Comparison of ENCODE assay signal across 33 cellular contexts in genomic region chr17:74878658-74879057, GRCh38. TPM values are rescaled to one million over a fixed set of nuclear protein-coding genes. Genes with fewer than 3 reads are reported as not detected.
"Had no signal": no experiment of that assay in that cellular context is flagged by ENCODE, and none has a peak within 500 bp of the region (broad histone marks: within the 10 kb centered on the region; RNA-seq: fewer than 3 reads in every experiment).

No MANE protein-coding gene starts in this region.

- H3K27ac Mint-ChIP-seq: dendritic cell treated with granulocyte-macrophage colony-stimulating factor and Interleukin-4, amounts not matched to agents 40 ng/mL and 50 ng/mL, for 4 days; endodermal cell; memory B cell; natural killer cell; progenitor cell of endocrine pancreas; stimulated activated memory B cell treated with anti-CD40 and anti-IgM and Interleukin-4, amounts not matched to agents 10 μg/mL and 1 μg/mL and 100 μg/mL, for 72 hours had no signal

- H3K9me3 ChIP-seq: colonic mucosa, esophagus muscularis mucosa, gastroesophageal sphincter, heart left ventricle, lower lobe of right lung, neutrophil, pancreas, thoracic aorta, tibial nerve, upper lobe of right lung, uterus had no signal

- ATAC-seq: gastroesophageal sphincter; lower lobe of right lung; natural killer cell; sciatic nerve; stimulated activated memory B cell treated with anti-CD40 and anti-IgM and Interleukin-4, amounts not matched to agents 10 μg/mL and 1 μg/mL and 100 μg/mL, for 72 hours; stimulated activated naive CD8-positive, alpha-beta T cell treated with anti-CD3 and anti-CD28 coated beads, Interleukin-15, Interleukin-2, amounts not matched to agents 100 U/mL and 50 U/mL, for 24 hours; upper lobe of right lung had no signal

- H3K4me3 Mint-ChIP-seq: dendritic cell treated with granulocyte-macrophage colony-stimulating factor and Interleukin-4, amounts not matched to agents 40 ng/mL and 50 ng/mL, for 4 days; endodermal cell; memory B cell; natural killer cell; stimulated activated memory B cell treated with anti-CD40 and anti-IgM and Interleukin-4, amounts not matched to agents 10 μg/mL and 1 μg/mL and 100 μg/mL, for 72 hours had no signal

- H3K36me3 Mint-ChIP-seq: memory B cell; natural killer cell; stimulated activated memory B cell treated with anti-CD40 and anti-IgM and Interleukin-4, amounts not matched to agents 10 μg/mL and 1 μg/mL and 100 μg/mL, for 72 hours had no signal

- H3K4me2 ChIP-seq: smooth muscle cell had no signal

- H3K27me3 ChIP-seq: colonic mucosa, foreskin keratinocyte, neutrophil, pancreas, upper lobe of right lung, uterus had no signal

- H3K9me3 Mint-ChIP-seq: dendritic cell treated with granulocyte-macrophage colony-stimulating factor and Interleukin-4, amounts not matched to agents 40 ng/mL and 50 ng/mL, for 4 days; endodermal cell; memory B cell; natural killer cell; stimulated activated memory B cell treated with anti-CD40 and anti-IgM and Interleukin-4, amounts not matched to agents 10 μg/mL and 1 μg/mL and 100 μg/mL, for 72 hours had no signal

- H3K27ac ChIP-seq: colonic mucosa, esophagus muscularis mucosa, foreskin keratinocyte, gastroesophageal sphincter, lower lobe of right lung, neutrophil, thoracic aorta, tibial nerve, upper lobe of right lung, uterus had no signal

- H3K36me3 ChIP-seq: colonic mucosa, esophagus muscularis mucosa, gastroesophageal sphincter, heart left ventricle, lower lobe of right lung, neutrophil, pancreas, thoracic aorta, tibial nerve, upper lobe of right lung, uterus had no signal

- H3K4me1 ChIP-seq: colonic mucosa, uterus had no signal

- H3K4me3 ChIP-seq: colonic mucosa, esophagus muscularis mucosa, gastroesophageal sphincter, heart left ventricle, lower lobe of right lung, pancreas, smooth muscle cell, thoracic aorta, tibial nerve, upper lobe of right lung, uterus had no signal

- FAIRE-seq: islet of Langerhans, pancreas had no signal

- DNase-seq: effector CD8-positive, alpha-beta T cell; endodermal cell; hippocampal formation; left ventricle myocardium superior; lower lobe of right lung; natural killer cell; stimulated activated CD4-positive, alpha-beta T cell treated with anti-CD3 and anti-CD28 coated beads, Interleukin-12 subunit alpha, Interleukin-12 subunit beta, amount 100 ng/mL, for 4 hours; stimulated activated CD4-positive, alpha-beta T cell treated with anti-CD3 and anti-CD28 coated beads, Interleukin-2, amount 100 ng/mL, for 24 hours; stimulated activated CD4-positive, alpha-beta T cell treated with anti-CD3 and anti-CD28 coated beads, Interleukin-4, amount 100 ng/mL, for 24 hours; stimulated activated naive CD8-positive, alpha-beta T cell treated with anti-CD3 and anti-CD28 coated beads, Interleukin-15, Interleukin-2, amounts not matched to agents 100 U/mL and 50 U/mL, for 24 hours; upper lobe of right lung; uterus had no signal

RNA-seq across cellular contexts. Expression of gene FADS6, which starts 14.8 kb away (rescaled TPM):
- total RNA-seq: chondrocyte, fibroblast of lung, foreskin keratinocyte, heart left ventricle, left ventricle myocardium superior, lower lobe of right lung, mononuclear cell, natural killer cell, omental fat pad, sciatic nerve, smooth muscle cell, thoracic aorta, tibial nerve, upper lobe of right lung, uterus had no signal
- polyA plus RNA-seq: fibroblast of lung, foreskin keratinocyte, heart left ventricle, neural cell, smooth muscle cell had no signal

RNA-seq across cellular contexts. Expression of gene GRIN2C, which starts 19.0 kb away (rescaled TPM):
- total RNA-seq: foreskin keratinocyte, mononuclear cell, natural killer cell, upper lobe of right lung had no signal
- polyA plus RNA-seq: foreskin keratinocyte had no signal

RNA-seq across cellular contexts. Expression of gene USH1G, which starts 44.4 kb away (rescaled TPM):
- total RNA-seq: chondrocyte, fibroblast of lung, gastroesophageal sphincter, heart left ventricle, left ventricle myocardium superior, mononuclear cell, natural killer cell, omental fat pad, sciatic nerve, thoracic aorta, upper lobe of right lung had no signal
- polyA plus RNA-seq: fibroblast of lung, heart left ventricle, neural cell had no signal

RNA-seq across cellular contexts. Expression of gene OTOP2, which starts 45.4 kb away (rescaled TPM):
- total RNA-seq: chondrocyte, endodermal cell, esophagus muscularis mucosa, fibroblast of lung, foreskin keratinocyte, gastroesophageal sphincter, heart left ventricle, left ventricle myocardium superior, lower lobe of right lung, mononuclear cell, natural killer cell, omental fat pad, pancreas, progenitor cell of endocrine pancreas, sciatic nerve, smooth muscle cell, thoracic aorta, tibial nerve, upper lobe of right lung had no signal
- polyA plus RNA-seq: fibroblast of lung, foreskin keratinocyte, heart left ventricle, neural cell, pancreas, smooth muscle cell had no signal
